8 cellular contexts compared by ENCODE assay signal in genomic region chr4:38664704-38665401, GRCh38. TPM values are rescaled to one million over a fixed set of nuclear protein-coding genes. Genes with fewer than 3 reads are reported as not detected.
DNase-seq lines count a peak whose midpoint lies in the region; ATAC-seq lines count a peak whose summit lies in the region.

No MANE protein-coding gene starts in this region.

- ATAC-seq in HG03095 (IDR thresholded peaks at IDR 0.05; ENCODE audit: unreplicated experiment) = no peak

- DNase-seq in GM03348 (ENCODE audit: low spot score) (peak; percentile 46), NCI-H1092 (lab: John Stamatoyannopoulos, UW) (peak; percentile 12), T-helper 22 cell (ENCODE audit: low read depth) (peak; percentile 8), cerebellum (ENCODE audit: low spot score) (peak; percentile 69), kidney tubule cell (ENCODE audit: low spot score) (peak; percentile 76), NCI-H226 (no peak)
- DNase-seq in stimulated activated CD4-positive, alpha-beta T cell treated with anti-CD3 and anti-CD28 coated beads, Interleukin-1b, Interleukin-23, amount 100 ng/mL, for 48 hours = peak; percentile 27

RNA-seq across cellular contexts. Expression of gene KLF3, which starts 0.9 kb away (rescaled TPM):
- 24.8 TPM for total RNA-seq in cerebellum
